Comparison of ENCODE assay signal across 9 cellular contexts in genomic region chr2:200944467-200945394, GRCh38. TPM values are rescaled to one million over a fixed set of nuclear protein-coding genes. Genes with fewer than 3 reads are reported as not detected.
DNase-seq lines count a peak whose midpoint lies in the region; ATAC-seq and TF ChIP-seq lines count a peak whose summit lies in the region.
"Had no signal": no experiment of that assay in that cellular context is flagged by ENCODE, and none has a peak within 500 bp of the region (broad histone marks: within the 10 kb centered on the region; RNA-seq: fewer than 3 reads in every experiment).

No MANE protein-coding gene starts in this region.

- H3K27me3 ChIP-seq in spleen (replicated peaks in 1 of 7): no peaks in the 10 kb centered on the region

- no peaks in the 10 kb centered on the region for H3K9me3 Mint-ChIP-seq in activated CD8-positive, alpha-beta T cell treated with anti-CD3 and anti-CD28 coated beads for 36 hours
- no peaks in the 10 kb centered on the region for H3K9me3 Mint-ChIP-seq in progenitor cell of endocrine pancreas (ENCODE audit: low read depth)

- no peaks in the 10 kb centered on the region for H3K9me3 ChIP-seq in spleen

- no peak overlapping the region for H3K27ac ChIP-seq in spleen
- H3K27ac ChIP-seq: KMS-11 had no signal

- H3K27me3 Mint-ChIP-seq in activated CD8-positive, alpha-beta T cell treated with anti-CD3 and anti-CD28 coated beads for 36 hours: no peaks in the 10 kb centered on the region
- no peaks in the 10 kb centered on the region for H3K27me3 Mint-ChIP-seq in progenitor cell of endocrine pancreas

- peaks cover 0 to 100% (median 70%) of the 10 kb centered on the region in 6 donors for H3K36me3 ChIP-seq in spleen

- no peak overlapping the region for H3K4me3 Mint-ChIP-seq in activated CD8-positive, alpha-beta T cell treated with anti-CD3 and anti-CD28 coated beads for 36 hours
- no peak overlapping the region for H3K4me3 Mint-ChIP-seq in progenitor cell of endocrine pancreas (ENCODE audit: low read depth)

- CTCF ChIA-PET in activated CD8-positive, alpha-beta T cell treated with anti-CD3 and anti-CD28 coated beads for 36 hours (lab: Charles Lee): interaction anchor here (0.6 to 2.2 kb wide), 6 partner anchors 9 to 288 kb away, joined by 3 to 7 read pairs (median 3); partner anchors contain the start of gene ORC2

- no peak for TF ChIP-seq POLR2A in spleen (IDR thresholded peaks at IDR 0.05)

- peaks cover 23% of the 10 kb centered on the region for H3K4me1 Mint-ChIP-seq in activated CD8-positive, alpha-beta T cell treated with anti-CD3 and anti-CD28 coated beads for 36 hours (ENCODE audit: low read depth)
- no peaks in the 10 kb centered on the region for H3K4me1 Mint-ChIP-seq in progenitor cell of endocrine pancreas (ENCODE audit: low read depth)

- peak overlapping the region; percentile 81 for H3K27ac Mint-ChIP-seq in activated CD8-positive, alpha-beta T cell treated with anti-CD3 and anti-CD28 coated beads for 36 hours
- no peak overlapping the region for H3K27ac Mint-ChIP-seq in progenitor cell of endocrine pancreas

- H3K4me3 ChIP-seq in foreskin fibroblast (ENCODE audit: low read depth in 1 of 2, low read length in 2 of 2) (no peak overlapping the region), spleen (no peak overlapping the region)

- no peak for TF ChIP-seq CTCF in activated CD8-positive, alpha-beta T cell treated with anti-CD3 and anti-CD28 coated beads for 36 hours (IDR thresholded peaks at IDR 0.05)
- TF ChIP-seq CTCF in foreskin fibroblast (IDR thresholded peaks at IDR 0.05; ENCODE audit: low read depth, low read length) (no peak), spleen (IDR thresholded peaks at IDR 0.05 in 8 of 11, conservative IDR thresholded peaks at IDR 0.05 in 3 of 11) (no peak), progenitor cell of endocrine pancreas (IDR thresholded peaks at IDR 0.05; ENCODE audit: unreplicated experiment) (no peak)

- H3K4me1 ChIP-seq in spleen: no peaks in the 10 kb centered on the region

- 86 to 93% (median 89%) methylated on average over 12 of the region's 12 CpGs for WGBS in spleen, 5 donors

- intact Hi-C loops in activated CD8-positive, alpha-beta T cell treated with anti-CD3 and anti-CD28 coated beads for 36 hours (cut with micrococcal nuclease): no loop called here
- intact Hi-C loops in spleen (cut with DNase I; ENCODE audit: low total_unique reads): no loop called here

- DNase-seq in activated CD8-positive, alpha-beta T cell treated with anti-CD3 and anti-CD28 coated beads for 36 hours: peak; percentile 93
- DNase-seq in foreskin fibroblast (peak; percentile 82 to 90), spleen (no peak), NOMO-1 treated with dmso at 0.1 percent for 144 hours (lab: John Stamatoyannopoulos, UW; ENCODE audit: unreplicated experiment) (no peak), NCI-H524 treated with DMSO at 0.1 percent for 48 hours (lab: John Stamatoyannopoulos, UW) (no peak), progenitor cell of endocrine pancreas (ENCODE audit: low spot score, unreplicated experiment) (no peak)
- DNase-seq in stimulated activated CD8-positive, alpha-beta memory T cell treated with anti-CD3 and anti-CD28 coated beads, Interleukin-4, amount 100 ng/mL, for 48 hours: peak; percentile 83

- peaks cover 43% of the 10 kb centered on the region for H3K36me3 Mint-ChIP-seq in activated CD8-positive, alpha-beta T cell treated with anti-CD3 and anti-CD28 coated beads for 36 hours (ENCODE audit: low read depth)
- peaks cover 23% of the 10 kb centered on the region for H3K36me3 Mint-ChIP-seq in progenitor cell of endocrine pancreas (ENCODE audit: insufficient read depth)

- POLR2A ChIA-PET in activated CD8-positive, alpha-beta T cell treated with anti-CD3 and anti-CD28 coated beads for 36 hours (lab: Charles Lee): interaction anchor here (0.6 to 2.4 kb wide), 2 partner anchors 10 to 18 kb away, joined by 4 to 11 read pairs; partner anchors contain the start of gene ORC2

- peak; percentile 55 for ATAC-seq in HG03196 (IDR thresholded peaks at IDR 0.05; ENCODE audit: unreplicated experiment)
- ATAC-seq in activated CD8-positive, alpha-beta T cell treated with anti-CD3 and anti-CD28 coated beads for 36 hours: peak; percentile 89

RNA-seq across cellular contexts. Expression of gene ORC2, which starts 18.7 kb away (rescaled TPM):
- 10 to 100 TPM; 51.3 to 59.2 TPM for total RNA-seq in activated CD8-positive, alpha-beta T cell treated with anti-CD3 and anti-CD28 coated beads for 36 hours
- total RNA-seq in spleen (10 to 100 TPM; 20.5 to 39.1 (median 35.7) TPM), progenitor cell of endocrine pancreas (39.5 and 45.3 TPM in 2 replicates)
- 10 to 100 TPM in 1 of 3 donors, 1 to 10 TPM in 2; 6.9 to 14.5 (median 8.0) TPM for polyA plus RNA-seq in spleen

RNA-seq across cellular contexts. Expression of gene NIF3L1, which starts 55.6 kb away (rescaled TPM):
- total RNA-seq in activated CD8-positive, alpha-beta T cell treated with anti-CD3 and anti-CD28 coated beads for 36 hours: 10 to 100 TPM; 30.8 to 35.3 TPM
- 10 to 100 TPM; 17.2 to 26.4 (median 20.6) TPM for total RNA-seq in spleen
- polyA plus RNA-seq in spleen: 10 to 100 TPM; 18.9 to 24.5 (median 20.1) TPM
- 27.1 and 27.5 TPM in 2 replicates for total RNA-seq in progenitor cell of endocrine pancreas

RNA-seq across cellular contexts. Expression of gene PPIL3, which starts 55.9 kb away (rescaled TPM):
- total RNA-seq in activated CD8-positive, alpha-beta T cell treated with anti-CD3 and anti-CD28 coated beads for 36 hours: 10 to 100 TPM; 97.9 to 99.4 TPM
- total RNA-seq in spleen (100 to 1,000 TPM in 1 of 7 donors, 10 to 100 TPM in 6; 24.0 to 180 (median 35.8) TPM), progenitor cell of endocrine pancreas (65.1 and 71.8 TPM in 2 replicates)
- polyA plus RNA-seq in spleen: 10 to 100 TPM; 20.3 to 37.5 (median 22.3) TPM

Comparison
In these comparisons a context has a peak if more than half of its experiments do, and no peak if none do; other contexts are left out.
1. DNase-seq: peak in activated CD8-positive, alpha-beta T cell treated with anti-CD3 and anti-CD28 coated beads for 36 hours (single experiment), foreskin fibroblast (2 of 2) and stimulated activated CD8-positive, alpha-beta memory T cell treated with anti-CD3 and anti-CD28 coated beads, Interleukin-4, amount 100 ng/mL, for 48 hours (single experiment); none in spleen (single experiment), NOMO-1 treated with dmso at 0.1 percent for 144 hours (single experiment), NCI-H524 treated with DMSO at 0.1 percent for 48 hours (single experiment) and progenitor cell of endocrine pancreas (single experiment).